Comparison of ENCODE assay signal across 13 cellular contexts in the genomic region with DNA sequence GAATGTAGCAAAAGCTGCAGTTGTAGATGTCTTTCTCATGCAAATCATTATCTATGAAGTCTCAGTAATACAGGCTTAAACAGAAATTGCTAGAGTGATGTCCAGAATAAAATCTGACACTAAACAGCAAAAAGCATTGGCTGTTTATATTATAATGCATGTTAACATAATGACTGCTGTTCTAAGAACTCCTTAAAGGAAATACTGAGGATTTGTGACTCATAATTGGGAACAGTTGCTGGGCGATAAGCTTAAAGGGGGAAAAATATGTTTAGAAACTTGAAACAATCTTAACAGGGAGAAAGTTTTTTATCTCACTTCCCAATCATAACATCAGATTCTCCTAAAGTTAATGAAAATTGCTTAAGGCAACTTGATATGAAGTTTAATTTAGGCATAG. TPM values are rescaled to one million over a fixed set of nuclear protein-coding genes. Genes with fewer than 3 reads are reported as not detected.
DNase-seq lines count a peak whose midpoint lies in the region; ATAC-seq, FAIRE-seq and TF ChIP-seq lines count a peak whose summit lies in the region.
"Had no signal": no experiment of that assay in that cellular context is flagged by ENCODE, and none has a peak within 500 bp of the region (broad histone marks: within the 10 kb centered on the region; RNA-seq: fewer than 3 reads in every experiment).

No MANE protein-coding gene starts in this region.

- H3K27ac ChIP-seq in lower lobe of right lung: peak overlapping the region; percentile 28
- H3K27ac ChIP-seq: colonic mucosa had no signal

- intact Hi-C loops in lower lobe of right lung (cut with DNase I): no loop called here

- FAIRE-seq in HTR-8/SVneo (lab: Jason Lieb, UNC) (no peak), bronchial epithelial cell (lab: Jason Lieb, UNC) (no peak)

- peak; percentile 39 for DNase-seq in AG08395 (ENCODE audit: low spot score)
- DNase-seq in HTR-8/SVneo (ENCODE audit: insufficient read length, low spot score): peak; percentile 10
- peak; percentile 72 for DNase-seq in bronchial epithelial cell (ENCODE audit: low read depth)
- DNase-seq in lower lobe of right lung: no peak
- no peak for DNase-seq in activated CD4-positive, alpha-beta T cell treated with anti-CD3 and anti-CD28 coated beads for 4 hours
- DNase-seq in NCI-H510A treated with DMSO at 0.1 percent for 48 hours (lab: John Stamatoyannopoulos, UW): no peak
- no peak for DNase-seq in activated gamma-delta T cell (lab: John Stamatoyannopoulos, UW)
- DNase-seq: CD8-positive, alpha-beta memory T cell; colonic mucosa; naive B cell; NCI-H1930; stimulated activated naive CD4-positive, alpha-beta T cell treated with Interleukin-2 at 50 U/mL for 16 hours had no signal

- H3K36me3 ChIP-seq in bronchial epithelial cell (ENCODE audit: control insufficient read depth, insufficient read depth, low read length) (peaks cover 8% of the 10 kb centered on the region), lower lobe of right lung (peaks cover 31% of the 10 kb centered on the region)

- no peak overlapping the region for H3K4me3 ChIP-seq in bronchial epithelial cell (ENCODE audit: low read depth, low read length)
- H3K4me3 ChIP-seq in lower lobe of right lung: no peak overlapping the region
- H3K4me3 ChIP-seq: colonic mucosa had no signal

- peaks cover 66% of the 10 kb centered on the region for H3K4me1 ChIP-seq in lower lobe of right lung

- no peaks in the 10 kb centered on the region for H3K27me3 ChIP-seq in bronchial epithelial cell (ENCODE audit: control insufficient read depth, insufficient read depth, low read length)
- no peaks in the 10 kb centered on the region for H3K27me3 ChIP-seq in lower lobe of right lung (ENCODE audit: low read depth)
- H3K27me3 ChIP-seq: colonic mucosa had no signal

- TF ChIP-seq CTCF in bronchial epithelial cell (IDR thresholded peaks at IDR 0.05; ENCODE audit: insufficient read depth, low read length, severe bottlenecking): no peak
- no peak for TF ChIP-seq CTCF in lower lobe of right lung (IDR thresholded peaks at IDR 0.05)

- ATAC-seq in lower lobe of right lung (peak in 1 of 2 donors; percentile 35), HG02798 (IDR thresholded peaks at IDR 0.05; ENCODE audit: poor library complexity, unreplicated experiment) (no peak)

- no peaks in the 10 kb centered on the region for H3K9me3 ChIP-seq in lower lobe of right lung
- H3K9me3 ChIP-seq: colonic mucosa had no signal

RNA-seq across cellular contexts. Expression of gene TIPARP, which starts 17.5 kb away (rescaled TPM):
- total RNA-seq in bronchial epithelial cell: 50.6 and 110 TPM in 2 replicates
- 58.0 TPM for total RNA-seq in lower lobe of right lung

Comparison
In these comparisons a context has a peak if more than half of its experiments do, and no peak if none do; other contexts are left out.
1. DNase-seq: peak in AG08395 (single experiment), HTR-8/SVneo (single experiment) and bronchial epithelial cell (single experiment); none in lower lobe of right lung (single experiment), activated CD4-positive, alpha-beta T cell treated with anti-CD3 and anti-CD28 coated beads for 4 hours (0 of 2), NCI-H510A treated with DMSO at 0.1 percent for 48 hours (single experiment) and activated gamma-delta T cell (single experiment).